In the genomic region with DNA sequence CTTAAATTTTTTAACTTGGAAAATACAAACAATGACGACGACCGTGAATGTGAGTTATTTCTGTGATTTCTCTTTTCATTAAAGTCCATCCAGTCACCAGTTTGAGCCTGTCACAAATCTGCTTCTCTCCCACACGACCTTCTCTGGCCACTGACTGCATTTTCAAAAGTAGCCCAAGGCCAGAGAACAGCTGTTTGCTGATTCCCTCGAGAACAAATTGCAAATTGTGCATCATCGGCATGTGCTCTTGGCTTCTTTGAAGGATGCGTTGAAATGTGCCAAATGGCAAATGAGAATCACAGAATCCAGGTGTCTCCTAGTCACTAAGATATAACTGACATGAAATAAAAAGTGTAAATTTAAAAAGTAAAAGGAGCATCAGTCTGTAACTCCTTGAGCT, we compare ENCODE assay signal across 1 cellular context.
A peak's percentile ranks its signal among the peaks of the same experiment; 100 is the strongest.
TF ChIP-seq lines count a peak whose summit lies in the region.

No MANE protein-coding gene starts in this region.

TF ChIP-seq in K562, 482 proteins besides CTCF, POLR2A, EP300 and RAD21 (continued from another document):
- TF ChIP-seq, protein P1, sequence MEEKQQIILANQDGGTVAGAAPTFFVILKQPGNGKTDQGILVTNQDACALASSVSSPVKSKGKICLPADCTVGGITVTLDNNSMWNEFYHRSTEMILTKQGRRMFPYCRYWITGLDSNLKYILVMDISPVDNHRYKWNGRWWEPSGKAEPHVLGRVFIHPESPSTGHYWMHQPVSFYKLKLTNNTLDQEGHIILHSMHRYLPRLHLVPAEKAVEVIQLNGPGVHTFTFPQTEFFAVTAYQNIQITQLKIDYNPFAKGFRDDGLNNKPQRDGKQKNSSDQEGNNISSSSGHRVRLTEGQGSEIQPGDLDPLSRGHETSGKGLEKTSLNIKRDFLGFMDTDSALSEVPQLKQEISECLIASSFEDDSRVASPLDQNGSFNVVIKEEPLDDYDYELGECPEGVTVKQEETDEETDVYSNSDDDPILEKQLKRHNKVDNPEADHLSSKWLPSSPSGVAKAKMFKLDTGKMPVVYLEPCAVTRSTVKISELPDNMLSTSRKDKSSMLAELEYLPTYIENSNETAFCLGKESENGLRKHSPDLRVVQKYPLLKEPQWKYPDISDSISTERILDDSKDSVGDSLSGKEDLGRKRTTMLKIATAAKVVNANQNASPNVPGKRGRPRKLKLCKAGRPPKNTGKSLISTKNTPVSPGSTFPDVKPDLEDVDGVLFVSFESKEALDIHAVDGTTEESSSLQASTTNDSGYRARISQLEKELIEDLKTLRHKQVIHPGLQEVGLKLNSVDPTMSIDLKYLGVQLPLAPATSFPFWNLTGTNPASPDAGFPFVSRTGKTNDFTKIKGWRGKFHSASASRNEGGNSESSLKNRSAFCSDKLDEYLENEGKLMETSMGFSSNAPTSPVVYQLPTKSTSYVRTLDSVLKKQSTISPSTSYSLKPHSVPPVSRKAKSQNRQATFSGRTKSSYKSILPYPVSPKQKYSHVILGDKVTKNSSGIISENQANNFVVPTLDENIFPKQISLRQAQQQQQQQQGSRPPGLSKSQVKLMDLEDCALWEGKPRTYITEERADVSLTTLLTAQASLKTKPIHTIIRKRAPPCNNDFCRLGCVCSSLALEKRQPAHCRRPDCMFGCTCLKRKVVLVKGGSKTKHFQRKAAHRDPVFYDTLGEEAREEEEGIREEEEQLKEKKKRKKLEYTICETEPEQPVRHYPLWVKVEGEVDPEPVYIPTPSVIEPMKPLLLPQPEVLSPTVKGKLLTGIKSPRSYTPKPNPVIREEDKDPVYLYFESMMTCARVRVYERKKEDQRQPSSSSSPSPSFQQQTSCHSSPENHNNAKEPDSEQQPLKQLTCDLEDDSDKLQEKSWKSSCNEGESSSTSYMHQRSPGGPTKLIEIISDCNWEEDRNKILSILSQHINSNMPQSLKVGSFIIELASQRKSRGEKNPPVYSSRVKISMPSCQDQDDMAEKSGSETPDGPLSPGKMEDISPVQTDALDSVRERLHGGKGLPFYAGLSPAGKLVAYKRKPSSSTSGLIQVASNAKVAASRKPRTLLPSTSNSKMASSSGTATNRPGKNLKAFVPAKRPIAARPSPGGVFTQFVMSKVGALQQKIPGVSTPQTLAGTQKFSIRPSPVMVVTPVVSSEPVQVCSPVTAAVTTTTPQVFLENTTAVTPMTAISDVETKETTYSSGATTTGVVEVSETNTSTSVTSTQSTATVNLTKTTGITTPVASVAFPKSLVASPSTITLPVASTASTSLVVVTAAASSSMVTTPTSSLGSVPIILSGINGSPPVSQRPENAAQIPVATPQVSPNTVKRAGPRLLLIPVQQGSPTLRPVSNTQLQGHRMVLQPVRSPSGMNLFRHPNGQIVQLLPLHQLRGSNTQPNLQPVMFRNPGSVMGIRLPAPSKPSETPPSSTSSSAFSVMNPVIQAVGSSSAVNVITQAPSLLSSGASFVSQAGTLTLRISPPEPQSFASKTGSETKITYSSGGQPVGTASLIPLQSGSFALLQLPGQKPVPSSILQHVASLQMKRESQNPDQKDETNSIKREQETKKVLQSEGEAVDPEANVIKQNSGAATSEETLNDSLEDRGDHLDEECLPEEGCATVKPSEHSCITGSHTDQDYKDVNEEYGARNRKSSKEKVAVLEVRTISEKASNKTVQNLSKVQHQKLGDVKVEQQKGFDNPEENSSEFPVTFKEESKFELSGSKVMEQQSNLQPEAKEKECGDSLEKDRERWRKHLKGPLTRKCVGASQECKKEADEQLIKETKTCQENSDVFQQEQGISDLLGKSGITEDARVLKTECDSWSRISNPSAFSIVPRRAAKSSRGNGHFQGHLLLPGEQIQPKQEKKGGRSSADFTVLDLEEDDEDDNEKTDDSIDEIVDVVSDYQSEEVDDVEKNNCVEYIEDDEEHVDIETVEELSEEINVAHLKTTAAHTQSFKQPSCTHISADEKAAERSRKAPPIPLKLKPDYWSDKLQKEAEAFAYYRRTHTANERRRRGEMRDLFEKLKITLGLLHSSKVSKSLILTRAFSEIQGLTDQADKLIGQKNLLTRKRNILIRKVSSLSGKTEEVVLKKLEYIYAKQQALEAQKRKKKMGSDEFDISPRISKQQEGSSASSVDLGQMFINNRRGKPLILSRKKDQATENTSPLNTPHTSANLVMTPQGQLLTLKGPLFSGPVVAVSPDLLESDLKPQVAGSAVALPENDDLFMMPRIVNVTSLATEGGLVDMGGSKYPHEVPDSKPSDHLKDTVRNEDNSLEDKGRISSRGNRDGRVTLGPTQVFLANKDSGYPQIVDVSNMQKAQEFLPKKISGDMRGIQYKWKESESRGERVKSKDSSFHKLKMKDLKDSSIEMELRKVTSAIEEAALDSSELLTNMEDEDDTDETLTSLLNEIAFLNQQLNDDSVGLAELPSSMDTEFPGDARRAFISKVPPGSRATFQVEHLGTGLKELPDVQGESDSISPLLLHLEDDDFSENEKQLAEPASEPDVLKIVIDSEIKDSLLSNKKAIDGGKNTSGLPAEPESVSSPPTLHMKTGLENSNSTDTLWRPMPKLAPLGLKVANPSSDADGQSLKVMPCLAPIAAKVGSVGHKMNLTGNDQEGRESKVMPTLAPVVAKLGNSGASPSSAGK (IDR thresholded peaks at IDR 0.05) = peak; percentile 25; the same call in 1 of the 2 replicates
- 0 out of 2 replicates have a peak, but pooled peaks have one; percentile 36 for TF ChIP-seq L3MBTL2 (IDR thresholded peaks at IDR 0.05)
- TF ChIP-seq CTBP1 (IDR thresholded peaks at IDR 0.05; ENCODE audit: borderline replicate concordance) = no peak
TF ChIP-seq in K562: peak in this region for 2.
